Comparison of ENCODE assay signal across 13 cellular contexts in the genomic region with DNA sequence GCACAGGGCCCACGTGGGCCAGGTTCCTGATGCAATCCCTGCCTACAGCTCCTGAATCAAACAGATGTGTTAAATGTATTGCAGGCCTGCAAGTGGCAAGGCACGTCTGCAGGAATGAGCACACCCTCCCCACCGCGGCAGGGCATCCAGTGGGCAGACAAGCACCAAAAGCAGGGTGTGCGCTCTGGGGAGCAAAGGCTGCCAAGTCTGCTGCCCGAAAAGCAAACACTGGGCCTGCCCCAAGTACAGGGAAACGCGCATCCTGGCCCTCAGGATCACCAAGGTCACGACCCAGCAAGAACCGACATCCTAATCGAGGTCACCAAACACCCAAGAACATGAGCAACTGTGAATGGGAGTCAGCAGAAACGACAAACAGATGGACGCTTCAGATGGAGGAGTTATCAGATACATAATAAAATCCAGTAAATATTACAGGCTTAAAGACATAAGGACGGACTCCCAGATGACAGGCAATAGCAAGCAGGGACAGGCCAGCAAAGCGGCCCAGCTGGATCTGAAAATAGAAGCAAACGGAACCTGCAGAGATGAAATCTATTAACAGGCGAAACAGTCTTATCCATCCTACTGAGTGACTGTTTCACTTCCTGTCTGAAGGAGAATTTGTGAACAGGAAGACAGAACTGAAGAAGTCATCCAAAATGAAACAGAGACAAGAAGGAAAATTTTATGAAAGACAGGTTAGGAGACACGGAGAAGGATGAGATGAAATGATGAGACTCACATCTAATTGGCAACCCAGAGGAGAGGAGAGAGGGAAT. TPM values are rescaled to one million over a fixed set of nuclear protein-coding genes. Genes with fewer than 3 reads are reported as not detected.
DNase-seq lines count a peak whose midpoint lies in the region; ATAC-seq lines count a peak whose summit lies in the region.
"Had no signal": no experiment of that assay in that cellular context is flagged by ENCODE, and none has a peak within 500 bp of the region (broad histone marks: within the 10 kb centered on the region; RNA-seq: fewer than 3 reads in every experiment).

No MANE protein-coding gene starts in this region.

- ATAC-seq in activated CD8-positive, alpha-beta memory T cell treated with anti-CD3 and anti-CD28 coated beads, Interleukin-2, amount 10 ng/mL, durations not matched to agents 7 days and 5 days, result no peak
- no peak for ATAC-seq in HG02885 (IDR thresholded peaks at IDR 0.05; ENCODE audit: poor library complexity, unreplicated experiment)
- ATAC-seq: foreskin keratinocyte had no signal

- peaks cover 50% of the 10 kb centered on the region for H3K36me3 Mint-ChIP-seq in activated CD8-positive, alpha-beta memory T cell treated with anti-CD3 and anti-CD28 coated beads, Interleukin-2, amount 10 ng/mL, durations not matched to agents 7 days and 5 days

- no peak for DNase-seq in activated CD8-positive, alpha-beta memory T cell treated with anti-CD3 and anti-CD28 coated beads, Interleukin-2, amount 10 ng/mL, durations not matched to agents 7 days and 5 days
- no peak for DNase-seq in activated CD8-positive, alpha-beta memory T cell treated with anti-CD3 and anti-CD28 coated beads for 24 hours
- DNase-seq in NCI-H524 (lab: John Stamatoyannopoulos, UW), result peak; percentile 20 to 82
- peak; percentile 11 for DNase-seq in dermis blood vessel endothelial cell
- DNase-seq in superior temporal gyrus (ENCODE audit: extremely low spot score), result peak; percentile 35
- DNase-seq in AG20443 (ENCODE audit: low spot score), result no peak
- no peak for DNase-seq in COLO829 (ENCODE audit: low spot score)
- DNase-seq: activated CD4-positive, alpha-beta T cell treated with anti-CD3 and anti-CD28 coated beads for 4 hours; activated gamma-delta T cell; BE2C; endodermal cell; foreskin keratinocyte had no signal

- H3K4me3 Mint-ChIP-seq in activated CD8-positive, alpha-beta memory T cell treated with anti-CD3 and anti-CD28 coated beads, Interleukin-2, amount 10 ng/mL, durations not matched to agents 7 days and 5 days, result no peak overlapping the region
- H3K4me3 Mint-ChIP-seq: endodermal cell had no signal

- H3K27ac Mint-ChIP-seq in activated CD8-positive, alpha-beta memory T cell treated with anti-CD3 and anti-CD28 coated beads, Interleukin-2, amount 10 ng/mL, durations not matched to agents 7 days and 5 days, result peak overlapping the region; percentile 45
- H3K27ac Mint-ChIP-seq: endodermal cell had no signal

- peaks cover 16% of the 10 kb centered on the region for H3K4me1 Mint-ChIP-seq in activated CD8-positive, alpha-beta memory T cell treated with anti-CD3 and anti-CD28 coated beads, Interleukin-2, amount 10 ng/mL, durations not matched to agents 7 days and 5 days
- H3K4me1 Mint-ChIP-seq: endodermal cell had no signal

- CTCF ChIA-PET in activated CD8-positive, alpha-beta memory T cell treated with anti-CD3 and anti-CD28 coated beads, Interleukin-2, amount 10 ng/mL, durations not matched to agents 7 days and 5 days (lab: Charles Lee), result no interaction called here

- H3K27me3 Mint-ChIP-seq in activated CD8-positive, alpha-beta memory T cell treated with anti-CD3 and anti-CD28 coated beads, Interleukin-2, amount 10 ng/mL, durations not matched to agents 7 days and 5 days, result no peaks in the 10 kb centered on the region

- no peaks in the 10 kb centered on the region for H3K9me3 Mint-ChIP-seq in activated CD8-positive, alpha-beta memory T cell treated with anti-CD3 and anti-CD28 coated beads, Interleukin-2, amount 10 ng/mL, durations not matched to agents 7 days and 5 days (ENCODE audit: low read depth)
- H3K9me3 Mint-ChIP-seq: endodermal cell had no signal

RNA-seq across cellular contexts. Expression of gene CARS1, which starts 26.7 kb away (rescaled TPM):
- 100 to 1,000 TPM; 109 to 119 TPM for total RNA-seq in activated CD8-positive, alpha-beta memory T cell treated with anti-CD3 and anti-CD28 coated beads, Interleukin-2, amount 10 ng/mL, durations not matched to agents 7 days and 5 days
- total RNA-seq in dermis blood vessel endothelial cell, result 40.7 and 46.0 TPM in 2 replicates

RNA-seq across cellular contexts. Expression of gene NAP1L4, which starts 38.4 kb away (rescaled TPM):
- total RNA-seq in activated CD8-positive, alpha-beta memory T cell treated with anti-CD3 and anti-CD28 coated beads, Interleukin-2, amount 10 ng/mL, durations not matched to agents 7 days and 5 days, result 100 to 1,000 TPM; 347 to 389 TPM
- total RNA-seq in dermis blood vessel endothelial cell, result 132 and 165 TPM in 2 replicates

Comparison
In these comparisons a context has a peak if more than half of its experiments do, and no peak if none do; other contexts are left out.
1. DNase-seq: peak in NCI-H524 (2 of 2), dermis blood vessel endothelial cell (single experiment) and superior temporal gyrus (single experiment); none in activated CD8-positive, alpha-beta memory T cell treated with anti-CD3 and anti-CD28 coated beads, Interleukin-2, amount 10 ng/mL, durations not matched to agents 7 days and 5 days (single experiment), activated CD8-positive, alpha-beta memory T cell treated with anti-CD3 and anti-CD28 coated beads for 24 hours (single experiment), AG20443 (single experiment) and COLO829 (single experiment).